20 cellular contexts compared by ENCODE assay signal in genomic region chr2:72135921-72136320, GRCh38. TPM values are rescaled to one million over a fixed set of nuclear protein-coding genes. Genes with fewer than 3 reads are reported as not detected.
"Had no signal": no experiment of that assay in that cellular context is flagged by ENCODE, and none has a peak within 500 bp of the region (broad histone marks: within the 10 kb centered on the region; RNA-seq: fewer than 3 reads in every experiment).

No MANE protein-coding gene starts in this region.

- H3K4me1 ChIP-seq: foreskin keratinocyte, pancreas, prostate gland had no signal

- H3K36me3 ChIP-seq: left lung, pancreas, prostate gland, right lobe of liver, spleen, transverse colon had no signal

- H3K27ac ChIP-seq: foreskin keratinocyte, left lung, pancreas, prostate gland, right lobe of liver, spleen, testis, transverse colon had no signal

- H3K9me3 ChIP-seq: left lung, pancreas, prostate gland, right lobe of liver, spleen, testis, transverse colon had no signal

- H3K4me3 ChIP-seq: left lung, pancreas, prostate gland, right lobe of liver, spleen, testis, transverse colon had no signal

- DNase-seq: cerebellar nuclear complex; erythroblast; foreskin keratinocyte; immature natural killer cell; natural killer cell; occipital lobe; stimulated activated CD4-positive, alpha-beta T cell treated with anti-CD3 and anti-CD28 coated beads, Interleukin-15, amount 100 ng/mL, for 24 hours; stimulated activated CD4-positive, alpha-beta T cell treated with anti-CD3 and anti-CD28 coated beads, Interleukin-1b, Interleukin-23, amount 100 ng/mL, for 48 hours; stimulated activated CD4-positive, alpha-beta T cell treated with anti-CD3 and anti-CD28 coated beads, Interleukin-4, amount 100 ng/mL, for 24 hours; testis; transverse colon had no signal

- ATAC-seq: foreskin keratinocyte; left lung; natural killer cell; pancreas; right lobe of liver; stimulated activated memory B cell treated with anti-CD40 and anti-IgM and Interleukin-4, amounts not matched to agents 10 μg/mL and 1 μg/mL and 100 μg/mL, for 72 hours had no signal

- H3K27me3 ChIP-seq: foreskin keratinocyte, pancreas, right lobe of liver, testis, transverse colon had no signal

- FAIRE-seq: colon, endothelial cell of umbilical vein, keratinocyte, pancreas had no signal

RNA-seq across cellular contexts. Expression of gene CYP26B1, which starts 11.7 kb away (rescaled TPM):
- total RNA-seq: natural killer cell had no signal
